ENCODE assay signal across 30 cellular contexts in the genomic region with DNA sequence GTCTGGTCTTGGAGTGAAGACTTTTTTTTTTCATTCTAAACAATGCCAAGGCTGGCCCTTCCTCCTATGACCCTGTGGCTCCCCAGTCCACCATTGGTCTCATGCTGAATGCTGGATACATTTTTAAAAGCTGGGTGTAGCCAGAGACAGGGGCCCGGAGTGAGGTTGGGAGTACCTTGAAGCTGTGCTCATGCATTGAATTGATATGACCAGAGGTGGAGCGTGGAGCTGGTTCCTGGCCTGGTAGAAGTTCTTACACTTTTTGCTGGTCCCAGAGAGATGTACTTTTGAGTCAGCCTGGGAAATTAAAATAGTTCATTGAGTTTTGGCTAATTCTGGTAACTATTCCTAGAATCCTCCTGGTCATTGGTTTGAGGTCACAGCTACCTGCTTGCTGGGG.
A peak's percentile ranks its signal among the peaks of the same experiment; 100 is the strongest.
DNase-seq lines count a peak whose midpoint lies in the region; ATAC-seq and TF ChIP-seq lines count a peak whose summit lies in the region.
"Had no signal": no experiment of that assay in that cellular context is flagged by ENCODE, and none has a peak within 500 bp of the region (broad histone marks: within the 10 kb centered on the region; RNA-seq: fewer than 3 reads in every experiment).

No MANE protein-coding gene starts in this region.

- H3K4me1 ChIP-seq in CD8-positive, alpha-beta memory T cell (ENCODE audit: insufficient read depth, low read length) = peaks cover 44% of the 10 kb centered on the region
- no peaks in the 10 kb centered on the region for H3K4me1 ChIP-seq in endodermal cell (ENCODE audit: control insufficient read depth, insufficient read depth, low read length)
- peaks cover 2 to 4% of the 10 kb centered on the region in 2 donors for H3K4me1 ChIP-seq in neuronal stem cell (ENCODE audit: control insufficient read depth in 2 of 2, insufficient read depth in 1 of 2, low read depth in 1 of 2, low read length in 2 of 2)
- H3K4me1 ChIP-seq: parathyroid adenoma had no signal

- POLR2A ChIA-PET in CD8-positive, alpha-beta memory T cell (lab: Charles Lee) = interaction anchor here (0.5 to 0.6 kb wide), 2 partner anchors 88 to 187 kb away, joined by 3 read pairs; no protein-coding TSS in a partner anchor
- POLR2A ChIA-PET in RWPE1 (lab: Yijun Ruan, JAX; ENCODE audit: low non-redundant PET) = no interaction called here

- H2BK120ac ChIP-seq in neuronal stem cell (ENCODE audit: low read depth, low read length) = no peak overlapping the region

- no peak overlapping the region for H3K18ac ChIP-seq in neuronal stem cell (ENCODE audit: low read length)

- H3K9ac ChIP-seq in endodermal cell (ENCODE audit: extremely low read depth, low read length, poor library complexity, severe bottlenecking) (no peak overlapping the region), neuronal stem cell (ENCODE audit: low read depth, low read length, poor library complexity) (no peak overlapping the region)
- H3K9ac ChIP-seq: parathyroid adenoma had no signal

- H3K9me3 Mint-ChIP-seq in CD8-positive, alpha-beta memory T cell = no peaks in the 10 kb centered on the region
- peaks cover 12% of the 10 kb centered on the region for H3K9me3 Mint-ChIP-seq in endodermal cell
- H3K9me3 Mint-ChIP-seq: activated naive CD4-positive, alpha-beta T cell treated with anti-CD3 and anti-CD28 coated beads, Interleukin-2, amount 50 U/mL, for 72 hours had no signal

- no peak overlapping the region for H2BK12ac ChIP-seq in neuronal stem cell (ENCODE audit: low read length)

- no peak overlapping the region for H2BK5ac ChIP-seq in neuronal stem cell (ENCODE audit: low read length)

- H3K4me2 ChIP-seq in neuronal stem cell (ENCODE audit: insufficient read depth, low read length, poor library complexity, severe bottlenecking) = no peak overlapping the region

- H4K91ac ChIP-seq in neuronal stem cell (ENCODE audit: low read depth, low read length, poor library complexity) = no peak overlapping the region

- no peak overlapping the region for H3K4me3 ChIP-seq in CD8-positive, alpha-beta memory T cell (ENCODE audit: low read length)
- H3K4me3 ChIP-seq in endodermal cell (ENCODE audit: low read length) (no peak overlapping the region), neuronal stem cell (ENCODE audit: low read length in 2 of 2) (no peak overlapping the region)
- H3K4me3 ChIP-seq: ascending aorta, GM12878, mucosa of descending colon, right atrium auricular region had no signal

- DNase-seq in CD8-positive, alpha-beta memory T cell = no peak
- DNase-seq in RWPE1 (ENCODE audit: low spot score) (no peak), endodermal cell (no peak), neuronal stem cell (ENCODE audit: low spot score) (no peak), hepatic stellate cell (ENCODE audit: low spot score) (no peak), HPDE6-E6E7 (ENCODE audit: extremely low spot score) (no peak)
- DNase-seq: activated CD4-positive, alpha-beta T cell treated with anti-CD3 and anti-CD28 coated beads for 48 hours; C1 segment of cervical spinal cord; central memory CD4-positive, alpha-beta T cell; dermis blood vessel endothelial cell; islet precursor cell; mucosa of descending colon; MV-4-11; NCI-H1694 treated with DMSO at 0.1 percent for 48 hours; NCI-H2171 treated with DMSO at 0.1 percent for 48 hours; NCI-H524; nephron progenitor cell; SHP77 treated with DMSO at 0.1 percent for 48 hours; stimulated activated CD4-positive, alpha-beta T cell treated with anti-CD3 and anti-CD28 coated beads, Interleukin-2, amount 100 ng/mL, for 48 hours; substantia nigra; T-helper 9 cell had no signal

- no peaks in the 10 kb centered on the region for H3K9me3 ChIP-seq in CD8-positive, alpha-beta memory T cell (ENCODE audit: low read length)
- peaks cover 12% of the 10 kb centered on the region for H3K9me3 ChIP-seq in endodermal cell (ENCODE audit: control insufficient read depth, low read length)
- H3K9me3 ChIP-seq in neuronal stem cell (replicated peaks in 1 of 2; ENCODE audit: control insufficient read depth in 2 of 2, insufficient read depth in 1 of 2, low read depth in 1 of 2, low read length in 2 of 2) = peaks cover 5 to 14% of the 10 kb centered on the region in 2 donors
- H3K9me3 ChIP-seq: ascending aorta, mucosa of descending colon, right atrium auricular region had no signal

- H3K79me1 ChIP-seq in neuronal stem cell (ENCODE audit: low read depth, low read length) = peaks cover 10% of the 10 kb centered on the region

- 98% methylated on average over 2 of the region's 2 CpGs; no CpG with 5 or more reads in 1 of the 2 experiments for WGBS in endodermal cell (ENCODE audit: insufficient coverage in 1 of 2, insufficient read length in 1 of 2), 2 experiments
- no CpG with 5 or more reads among the region's 2 CpGs for WGBS in neuronal stem cell (ENCODE audit: extremely low coverage in 2 of 2, insufficient read length in 2 of 2, insufficient replicate concordance in 1 of 2), 2 donors

- H3K27me3 Mint-ChIP-seq in CD8-positive, alpha-beta memory T cell = peaks cover 0 to 2% of the 10 kb centered on the region in 2 donors
- H3K27me3 Mint-ChIP-seq in endodermal cell (ENCODE audit: insufficient read depth) = no peaks in the 10 kb centered on the region

- H3K4ac ChIP-seq in neuronal stem cell (ENCODE audit: low read length) = no peak overlapping the region

- peaks cover 68 to 76% (median 68%) of the 10 kb centered on the region in 3 donors for H3K4me1 Mint-ChIP-seq in CD8-positive, alpha-beta memory T cell
- no peaks in the 10 kb centered on the region for H3K4me1 Mint-ChIP-seq in endodermal cell

- CTCF ChIA-PET in CD8-positive, alpha-beta memory T cell (lab: Charles Lee) = no interaction called here
- CTCF ChIA-PET in RWPE1 (lab: Yijun Ruan, JAX) = no interaction called here

- H2AFZ ChIP-seq in neuronal stem cell (ENCODE audit: low read length) = no peak overlapping the region
- H2AFZ ChIP-seq: parathyroid adenoma had no signal

- peak overlapping the region; percentile 61 for H3K14ac ChIP-seq in neuronal stem cell (ENCODE audit: low read length)

- no peak overlapping the region for H4K8ac ChIP-seq in neuronal stem cell (ENCODE audit: low read depth, low read length)

- H2AK5ac ChIP-seq in neuronal stem cell (ENCODE audit: low read depth, low read length) = no peak overlapping the region

- TF ChIP-seq CTCF in RWPE1 (conservative IDR thresholded peaks at IDR 0.05; ENCODE audit: low read depth) (no peak), endodermal cell (conservative IDR thresholded peaks at IDR 0.05) (peak; percentile 38)

- H2BK15ac ChIP-seq in neuronal stem cell (ENCODE audit: low read length) = no peak overlapping the region

- peak overlapping the region in 1 of 7 donors; percentile 36 for H3K4me3 Mint-ChIP-seq in CD8-positive, alpha-beta memory T cell
- H3K4me3 Mint-ChIP-seq in endodermal cell = no peak overlapping the region
- H3K4me3 Mint-ChIP-seq: nephron progenitor cell had no signal

- peak overlapping the region in 7 of 8 donors; percentile 75 to 99 (median 94) for H3K27ac Mint-ChIP-seq in CD8-positive, alpha-beta memory T cell
- H3K27ac Mint-ChIP-seq in endodermal cell = peak overlapping the region; percentile 7
- H3K27ac Mint-ChIP-seq: nephron progenitor cell had no signal

- no peaks in the 10 kb centered on the region for H3K27me3 ChIP-seq in CD8-positive, alpha-beta memory T cell (ENCODE audit: insufficient read depth, low read length, poor library complexity, severe bottlenecking)
- no peaks in the 10 kb centered on the region for H3K27me3 ChIP-seq in endodermal cell (ENCODE audit: control insufficient read depth, insufficient read depth, low read length, poor library complexity, severe bottlenecking)
- H3K27me3 ChIP-seq in neuronal stem cell (ENCODE audit: control insufficient read depth in 3 of 3, insufficient read depth in 3 of 3, low read depth in 1 of 3, low read length in 3 of 3) = no peaks in the 10 kb centered on the region
- H3K27me3 ChIP-seq: ascending aorta, right atrium auricular region had no signal

- no peak overlapping the region for H3K23ac ChIP-seq in neuronal stem cell (ENCODE audit: low read depth, low read length, poor library complexity)

- no peak for ATAC-seq in HG03097 (IDR thresholded peaks at IDR 0.05; ENCODE audit: low FRiP score, unreplicated experiment)
- ATAC-seq in HG02588 (IDR thresholded peaks at IDR 0.05; ENCODE audit: unreplicated experiment) = no peak
- ATAC-seq: activated naive CD4-positive, alpha-beta T cell treated with anti-CD3 and anti-CD28 coated beads, Interleukin-2, amount 50 U/mL, for 72 hours; GM12878; HCT116; mucosa of descending colon had no signal

- no peak overlapping the region for H3K27ac ChIP-seq in CD8-positive, alpha-beta memory T cell (ENCODE audit: low read depth, low read length)
- peak overlapping the region; percentile 41; the same call in 1 of the 2 replicates for H3K27ac ChIP-seq in RWPE1
- H3K27ac ChIP-seq in endodermal cell (ENCODE audit: low read depth, low read length) = no peak overlapping the region
- H3K27ac ChIP-seq in neuronal stem cell (replicated peaks; ENCODE audit: low read length) = no peak overlapping the region
- H3K27ac ChIP-seq: ascending aorta, parathyroid adenoma, right atrium auricular region, VCaP had no signal

- H3K36me3 ChIP-seq in CD8-positive, alpha-beta memory T cell (ENCODE audit: insufficient read depth, low read length) = no peaks in the 10 kb centered on the region
- H3K36me3 ChIP-seq in endodermal cell (ENCODE audit: control insufficient read depth, insufficient read depth, low read length) = peaks cover 5% of the 10 kb centered on the region
- H3K36me3 ChIP-seq in neuronal stem cell (replicated peaks in 1 of 2; ENCODE audit: control insufficient read depth in 2 of 2, insufficient read depth in 2 of 2, low read length in 2 of 2) = peaks cover 0 to 2% of the 10 kb centered on the region in 2 donors
- H3K36me3 ChIP-seq: ascending aorta, right atrium auricular region had no signal

- H3K36me3 Mint-ChIP-seq in CD8-positive, alpha-beta memory T cell = peaks cover 0 to 15% (median 4%) of the 10 kb centered on the region in 3 donors
- peaks cover 22% of the 10 kb centered on the region for H3K36me3 Mint-ChIP-seq in endodermal cell (ENCODE audit: low read depth)
